In genomic region chr2:160406591-160407392, GRCh38 we compare ENCODE assay signal across 7 cellular contexts.
A peak's percentile ranks its signal among the peaks of the same experiment; 100 is the strongest.
DNase-seq lines count a peak whose midpoint lies in the region; ATAC-seq, FAIRE-seq and TF ChIP-seq lines count a peak whose summit lies in the region.

No MANE protein-coding gene starts in this region.

- TF ChIP-seq CTCF in endothelial cell of umbilical vein (IDR thresholded peaks at IDR 0.05; ENCODE audit: extremely low read depth in 1 of 2, insufficient read depth in 1 of 2, low read depth in 1 of 2, low read length in 2 of 2): no peak

- peak overlapping the region; percentile 89 to 98 (median 95) for H3K4me3 ChIP-seq in endothelial cell of umbilical vein (replicated peaks in 1 of 3; ENCODE audit: insufficient read depth in 1 of 3, low read depth in 1 of 3, low read length in 3 of 3)
- H3K4me3 ChIP-seq in mucosa of rectum (ENCODE audit: low read length in 2 of 2): peak overlapping the region; percentile 63 to 71

- POLR2A ChIA-PET in endothelial cell of umbilical vein (lab: Charles Lee): interaction anchor here (0.7 to 1.3 kb wide), 3 partner anchors 11 to 26 kb away, joined by 3 to 4 read pairs (median 3); no protein-coding TSS in a partner anchor

- H3K27ac ChIP-seq in endothelial cell of umbilical vein (ENCODE audit: insufficient read depth, low read depth, low read length): peak overlapping the region; percentile 90
- H3K27ac ChIP-seq in mucosa of rectum (ENCODE audit: low read depth in 2 of 2, low read length in 2 of 2): peak overlapping the region; percentile 74 to 84

- H3K9me3 ChIP-seq in endothelial cell of umbilical vein (replicated peaks; ENCODE audit: control insufficient read depth, insufficient read depth, low read length): no peaks in the 10 kb centered on the region
- no peaks in the 10 kb centered on the region for H3K9me3 ChIP-seq in mucosa of rectum (ENCODE audit: control insufficient read depth in 2 of 2, low read length in 2 of 2)

- FAIRE-seq in endothelial cell of umbilical vein (lab: Jason Lieb, UNC): no peak

- CTCF ChIA-PET in endothelial cell of umbilical vein (lab: Charles Lee): interaction anchor here (0.6 to 2.8 kb wide), 16 partner anchors 13 to 564 kb away, joined by 3 to 15 read pairs (median 4); no protein-coding TSS in a partner anchor

- peaks cover 72% of the 10 kb centered on the region for H3K4me1 ChIP-seq in endothelial cell of umbilical vein (ENCODE audit: control insufficient read depth, extremely low read depth, insufficient read depth, low read length)
- peaks cover 8 to 11% of the 10 kb centered on the region in 2 donors for H3K4me1 ChIP-seq in mucosa of rectum (ENCODE audit: control insufficient read depth in 2 of 2, insufficient read depth in 2 of 2, low read length in 2 of 2)

- H3K9ac ChIP-seq in endothelial cell of umbilical vein (replicated peaks; ENCODE audit: extremely low read depth, insufficient read depth, low read length) (peak overlapping the region; percentile 90), mucosa of rectum (ENCODE audit: low read depth in 1 of 2, low read length in 2 of 2) (peak overlapping the region; percentile 58 to 72)

- DNase-seq in NCI-H748 treated with DMSO at 0.1 percent for 48 hours (lab: John Stamatoyannopoulos, UW) (peak; percentile 31), endothelial cell of umbilical vein (ENCODE audit: low read depth, low spot score) (peak; percentile 77)
- DNase-seq in activated CD8-positive, alpha-beta memory T cell treated with anti-CD3 and anti-CD28 coated beads for 48 hours (ENCODE audit: low read depth in 2 of 3, low spot score in 2 of 3): peak; percentile 27 to 50 (median 37)
- peak; percentile 47 to 63 for DNase-seq in stimulated activated CD8-positive, alpha-beta memory T cell treated with anti-CD3 and anti-CD28 coated beads, Interleukin-4, amount 100 ng/mL, for 4 hours (ENCODE audit: low read depth in 2 of 2, low spot score in 1 of 2)

- H2AFZ ChIP-seq in endothelial cell of umbilical vein (ENCODE audit: low read depth, low read length): no peak overlapping the region

- H3K79me2 ChIP-seq in endothelial cell of umbilical vein (ENCODE audit: control insufficient read depth, insufficient read depth, low read length): peaks cover 90% of the 10 kb centered on the region

- BruUV-seq in endothelial cell of umbilical vein (replicated peaks; lab: Mats Ljungman, UMichigan): TSS peak; percentile 20

- H3K36me3 ChIP-seq in endothelial cell of umbilical vein (ENCODE audit: control insufficient read depth in 2 of 2, extremely low read depth in 1 of 2, insufficient read depth in 2 of 2, low read length in 2 of 2) (no peaks in the 10 kb centered on the region), mucosa of rectum (ENCODE audit: control insufficient read depth in 2 of 2, insufficient read depth in 2 of 2, low read length in 2 of 2) (no peaks in the 10 kb centered on the region)

- peak; percentile 49 for TF ChIP-seq POLR2A in endothelial cell of umbilical vein (IDR thresholded peaks at IDR 0.05; ENCODE audit: low read depth, low read length)

- ATAC-seq in GM18868 (IDR thresholded peaks at IDR 0.05; ENCODE audit: unreplicated experiment) (peak; percentile 77), HG03045 (IDR thresholded peaks at IDR 0.05; ENCODE audit: unreplicated experiment) (peak; percentile 56)

- H3K4me2 ChIP-seq in endothelial cell of umbilical vein (ENCODE audit: insufficient read depth, low read length): peak overlapping the region; percentile 90

- intact Hi-C loops in endothelial cell of umbilical vein (cut with micrococcal nuclease): loop anchor here (1.0 to 5.0 kb wide), 7 partner anchors 22 to 513 kb away; partner anchors contain the start of gene RBMS1

- H3K27me3 ChIP-seq in endothelial cell of umbilical vein (ENCODE audit: control insufficient read depth in 2 of 2, insufficient read depth in 2 of 2, low read length in 2 of 2): no peaks in the 10 kb centered on the region
- peaks cover 18 to 31% of the 10 kb centered on the region in 2 donors for H3K27me3 ChIP-seq in mucosa of rectum (ENCODE audit: control insufficient read depth in 2 of 2, insufficient read depth in 2 of 2, low read length in 2 of 2)

- H3K9me1 ChIP-seq in endothelial cell of umbilical vein (replicated peaks; ENCODE audit: control insufficient read depth, extremely low read depth, insufficient read depth, low read length): no peaks in the 10 kb centered on the region

- peaks cover 6% of the 10 kb centered on the region for H4K20me1 ChIP-seq in endothelial cell of umbilical vein (replicated peaks; ENCODE audit: control insufficient read depth, extremely low read depth, insufficient read depth, low read length)

- dilution Hi-C loops in endothelial cell of umbilical vein (cut with MboI; ENCODE audit: extremely low pct_ligation_motif_present, low sequenced_read_pairs): no loop called here

TF ChIP-seq in endothelial cell of umbilical vein, 7 proteins besides CTCF, POLR2A, EP300 and RAD21:
- no peak for TF ChIP-seq MAX (IDR thresholded peaks at IDR 0.05; ENCODE audit: insufficient read depth, insufficient read length)
- peak; percentile 14 for TF ChIP-seq POLR2AphosphoS5 (IDR thresholded peaks at IDR 0.05; ENCODE audit: insufficient read depth, low read depth, low read length)
- peak; percentile 46 for TF ChIP-seq FOS (IDR thresholded peaks at IDR 0.05; ENCODE audit: borderline replicate concordance, insufficient read depth, low read length)

Comparison
In these comparisons a context has a peak if more than half of its experiments do, and no peak if none do; other contexts are left out.
1. Peak in every context shown above with its lines: DNase-seq, ATAC-seq, H3K4me3 ChIP-seq and H3K27ac ChIP-seq.